ENCODE assay signal across 12 cellular contexts in the genomic region with DNA sequence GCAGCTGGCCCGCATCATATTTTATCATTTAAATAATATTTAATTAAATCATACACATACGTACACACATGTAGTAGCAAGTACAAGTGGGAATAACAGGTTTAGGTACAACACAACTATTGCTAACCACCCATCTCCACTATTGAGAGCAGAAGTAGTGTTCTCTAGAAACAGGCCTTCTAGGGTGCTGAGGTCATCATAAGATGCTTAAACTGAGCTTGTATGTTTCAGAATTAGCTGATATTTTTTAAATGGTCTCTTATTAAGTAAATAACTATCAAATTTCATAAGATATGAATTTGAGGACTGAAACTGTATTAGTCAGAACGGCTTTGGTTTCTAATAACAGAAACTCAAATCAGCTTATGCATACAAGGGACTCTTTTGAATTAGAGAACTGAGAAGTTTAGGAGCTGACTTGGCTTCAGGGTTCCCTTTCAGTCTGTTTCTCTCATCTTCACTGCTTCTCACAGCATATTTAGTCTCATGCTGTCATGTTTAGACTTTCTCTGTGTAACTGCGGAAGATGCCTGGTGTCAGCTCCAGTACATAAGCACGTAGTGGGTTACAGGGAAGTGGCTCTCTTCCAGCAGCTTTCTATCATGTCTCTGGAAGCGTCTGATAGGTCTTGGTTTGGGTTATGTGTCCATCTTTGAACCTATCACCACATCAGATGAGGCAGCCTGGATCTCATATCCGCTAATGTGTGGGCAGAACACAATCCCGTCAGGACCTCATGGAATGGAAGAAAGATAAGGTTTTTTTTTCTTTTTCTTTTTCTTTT. TPM values are rescaled to one million over a fixed set of nuclear protein-coding genes. Genes with fewer than 3 reads are reported as not detected.
DNase-seq lines count a peak whose midpoint lies in the region; ATAC-seq and TF ChIP-seq lines count a peak whose summit lies in the region.
"Had no signal": no experiment of that assay in that cellular context is flagged by ENCODE, and none has a peak within 500 bp of the region (broad histone marks: within the 10 kb centered on the region; RNA-seq: fewer than 3 reads in every experiment).

No MANE protein-coding gene starts in this region.

- no peaks in the 10 kb centered on the region for H3K36me3 Mint-ChIP-seq in activated B cell treated with CpG ODN at 0.5 μM for 24 hours (ENCODE audit: low read depth)
- H3K36me3 Mint-ChIP-seq in HFFc6 (ENCODE audit: low read depth) = peaks cover 5% of the 10 kb centered on the region; the same call in 1 of the 2 replicates
- H3K36me3 Mint-ChIP-seq: CD4-positive, alpha-beta memory T cell; natural killer cell treated with Interleukin-12 subunit alpha and Interleukin-12 subunit beta and Interleukin-15 and Interleukin-18, amount 100 ng/mL, for 72 hours had no signal

- intact Hi-C loops in activated B cell treated with CpG ODN at 0.5 μM for 24 hours (cut with micrococcal nuclease) = no loop called here

- TF ChIP-seq CTCF in activated B cell treated with CpG ODN at 0.5 μM for 24 hours (IDR thresholded peaks at IDR 0.05) = no peak
- no peak for TF ChIP-seq CTCF in HFFc6 (IDR thresholded peaks at IDR 0.05)

- H3K4me1 Mint-ChIP-seq in activated B cell treated with CpG ODN at 0.5 μM for 24 hours (peaks cover 3% of the 10 kb centered on the region), HFFc6 (ENCODE audit: low read depth) (no peaks in the 10 kb centered on the region)
- H3K4me1 Mint-ChIP-seq: CD4-positive, alpha-beta memory T cell had no signal

- H3K27me3 Mint-ChIP-seq in activated B cell treated with CpG ODN at 0.5 μM for 24 hours (no peaks in the 10 kb centered on the region), HFFc6 (ENCODE audit: insufficient read depth) (peaks cover 8% of the 10 kb centered on the region)
- H3K27me3 Mint-ChIP-seq: CD4-positive, alpha-beta memory T cell had no signal

- POLR2A ChIA-PET in activated B cell treated with CpG ODN at 0.5 μM for 24 hours (lab: Charles Lee) = no interaction called here

- H3K9me3 Mint-ChIP-seq in activated B cell treated with CpG ODN at 0.5 μM for 24 hours = peaks cover 6% of the 10 kb centered on the region
- 0 out of 2 replicates have a peak, but pooled peaks cover 8% of the 10 kb centered on the region for H3K9me3 Mint-ChIP-seq in HFFc6
- H3K9me3 Mint-ChIP-seq: natural killer cell treated with Interleukin-12 subunit alpha and Interleukin-12 subunit beta and Interleukin-15 and Interleukin-18, amount 100 ng/mL, for 72 hours had no signal

- H3K36me3 ChIP-seq in SJCRH30 = no peaks in the 10 kb centered on the region

- H3K27me3 ChIP-seq in SJCRH30 = no peaks in the 10 kb centered on the region

- no peak overlapping the region for H3K27ac Mint-ChIP-seq in activated B cell treated with CpG ODN at 0.5 μM for 24 hours
- no peak overlapping the region for H3K27ac Mint-ChIP-seq in HFFc6
- H3K27ac Mint-ChIP-seq: CD4-positive, alpha-beta memory T cell; natural killer cell treated with Interleukin-12 subunit alpha and Interleukin-12 subunit beta and Interleukin-15 and Interleukin-18, amount 100 ng/mL, for 72 hours had no signal

- no peak overlapping the region for H3K4me3 ChIP-seq in SJCRH30

- H3K4me3 Mint-ChIP-seq in activated B cell treated with CpG ODN at 0.5 μM for 24 hours = no peak overlapping the region
- H3K4me3 Mint-ChIP-seq in HFFc6 = no peak overlapping the region
- H3K4me3 Mint-ChIP-seq: CD4-positive, alpha-beta memory T cell; natural killer cell treated with Interleukin-12 subunit alpha and Interleukin-12 subunit beta and Interleukin-15 and Interleukin-18, amount 100 ng/mL, for 72 hours had no signal

- H3K4me1 ChIP-seq in SJCRH30 = no peaks in the 10 kb centered on the region

- H3K27ac ChIP-seq in SJCRH30 = no peak overlapping the region

- ATAC-seq in GM18520 (IDR thresholded peaks at IDR 0.05; ENCODE audit: unreplicated experiment) (peak; percentile 92), GM21447 (IDR thresholded peaks at IDR 0.05; ENCODE audit: unreplicated experiment) (peak; percentile 90), HG03064 (IDR thresholded peaks at IDR 0.05; ENCODE audit: low read depth, unreplicated experiment) (peak; percentile 95), activated B cell treated with CpG ODN at 0.5 μM for 24 hours (ENCODE audit: low read depth) (peak; percentile 50)
- ATAC-seq: natural killer cell treated with Interleukin-12 subunit alpha and Interleukin-12 subunit beta and Interleukin-15 and Interleukin-18, amount 100 ng/mL, for 72 hours had no signal

- H3K9me3 ChIP-seq in SJCRH30 (replicated peaks) = no peaks in the 10 kb centered on the region; the same call in 1 of the 2 replicates

- DNase-seq in activated B cell treated with CpG ODN at 0.5 μM for 24 hours (no peak), NCI-H226 (no peak), HFFc6 (no peak), SJCRH30 (no peak)
- no peak for DNase-seq in NK-92 treated with Interleukin-12 subunit alpha and Interleukin-12 subunit beta, amount 100 ng/mL, for 24 hours (lab: John Stamatoyannopoulos, UW)
- DNase-seq: CD4-positive, alpha-beta memory T cell; stimulated activated naive CD4-positive, alpha-beta T cell had no signal

- CTCF ChIA-PET in activated B cell treated with CpG ODN at 0.5 μM for 24 hours (lab: Charles Lee) = no interaction called here

RNA-seq across cellular contexts. Expression of a gene that starts 25.0 kb away (rescaled TPM):
- total RNA-seq in activated B cell treated with CpG ODN at 0.5 μM for 24 hours = 1.9 and 2.2 TPM in 2 replicates
- 1 to 10 TPM in 1 of 6 experiments, under 1 TPM in 5; 0.38 to 1.3 (median 0.66) TPM for total RNA-seq in HFFc6 (2021; fragmentation: NEBNext Ultra II Directional; extraction: Animal tissue kit (Norgen Biotek cat#: 25700))
- 36.1 and 36.6 TPM in 2 replicates for total RNA-seq in SJCRH30 (2014; rRNA removed; shearing (Covaris generic))

RNA-seq across cellular contexts. Expression of a gene that starts 52.7 kb away (rescaled TPM):
- total RNA-seq in activated B cell treated with CpG ODN at 0.5 μM for 24 hours = 1.2 and 1.6 TPM in 2 replicates
- under 1 TPM in 1 of 6 experiments, not detected in 5; 0.16 TPM for total RNA-seq in HFFc6 (2021; fragmentation: NEBNext Ultra II Directional; extraction: Animal tissue kit (Norgen Biotek cat#: 25700))
- total RNA-seq in SJCRH30 (2014; rRNA removed; shearing (Covaris generic)) = 0.20 and 0.28 TPM in 2 replicates
- total RNA-seq: LHCN-M2 had no signal

Comparison
In these comparisons a context has a peak if more than half of its experiments do, and no peak if none do; other contexts are left out.
1. RNA of a gene that starts 25.0 kb away (total RNA-seq): 36.1 to 36.6 TPM in SJCRH30; 1.9 to 2.2 TPM in activated B cell treated with CpG ODN at 0.5 μM for 24 hours and 0.38 to 1.3 TPM in HFFc6; every median in the first group is over 10 times any median in the second.
2. Peak in every context shown above with its lines, with median percentiles within 50 percentile points of each other: ATAC-seq.